In the genomic region with DNA sequence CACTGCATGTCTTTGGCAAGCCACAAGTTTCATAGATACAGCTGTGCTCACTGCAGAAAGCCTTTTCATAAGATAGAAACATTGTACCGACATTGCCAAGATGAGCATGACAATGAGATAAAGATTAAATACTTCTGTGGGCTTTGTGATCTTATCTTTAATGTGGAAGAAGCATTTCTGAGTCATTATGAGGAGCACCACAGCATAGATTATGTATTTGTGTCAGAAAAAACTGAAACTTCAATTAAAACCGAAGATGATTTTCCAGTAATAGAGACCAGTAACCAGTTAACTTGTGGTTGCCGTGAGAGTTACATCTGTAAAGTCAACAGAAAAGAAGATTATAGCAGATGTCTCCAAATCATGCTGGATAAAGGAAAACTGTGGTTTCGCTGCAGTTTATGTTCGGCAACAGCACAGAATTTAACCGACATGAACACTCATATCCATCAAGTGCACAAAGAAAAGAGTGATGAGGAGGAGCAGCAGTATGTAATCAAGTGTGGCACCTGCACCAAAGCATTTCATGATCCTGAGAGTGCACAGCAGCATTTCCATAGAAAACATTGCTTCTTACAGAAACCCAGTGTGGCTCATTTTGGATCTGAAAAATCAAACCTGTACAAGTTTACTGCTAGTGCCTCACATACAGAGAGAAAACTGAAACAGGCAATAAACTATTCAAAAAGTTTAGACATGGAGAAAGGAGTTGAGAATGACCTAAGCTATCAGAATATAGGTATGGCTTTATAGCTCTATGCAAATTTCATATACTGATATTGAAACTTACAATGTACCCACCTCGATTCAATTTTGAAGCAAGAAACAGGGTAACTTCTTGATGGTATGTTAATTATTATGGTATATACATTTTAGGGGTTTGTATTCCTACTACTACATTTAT, we compare ENCODE assay signal across 22 cellular contexts. TPM values are rescaled to one million over a fixed set of nuclear protein-coding genes. Genes with fewer than 3 reads are reported as not detected.
A peak's percentile ranks its signal among the peaks of the same experiment; 100 is the strongest.
DNase-seq lines count a peak whose midpoint lies in the region; ATAC-seq and TF ChIP-seq lines count a peak whose summit lies in the region.
"Had no signal": no experiment of that assay in that cellular context is flagged by ENCODE, and none has a peak within 500 bp of the region (broad histone marks: within the 10 kb centered on the region; RNA-seq: fewer than 3 reads in every experiment).

No MANE protein-coding gene starts in this region.

- H3K27me3 ChIP-seq in SK-N-SH (ENCODE audit: insufficient read depth) (no peaks in the 10 kb centered on the region), MG63 (no peaks in the 10 kb centered on the region)
- H3K27me3 ChIP-seq: adrenal gland, cardiac muscle cell, left lung, Peyer's patch, SJCRH30, stomach, transverse colon had no signal

- TF ChIP-seq RAD21 in SK-N-SH (IDR thresholded peaks at IDR 0.05; ENCODE audit: low read length), result no peak

- H3K4me1 Mint-ChIP-seq in natural killer cell treated with Interleukin-12 subunit alpha and Interleukin-12 subunit beta and Interleukin-15 and Interleukin-18, amount 100 ng/mL, for 72 hours (ENCODE audit: low read depth in 2 of 2), result peaks cover 0 to 6% of the 10 kb centered on the region in 2 donors
- H3K4me1 Mint-ChIP-seq in natural killer cell, result no peaks in the 10 kb centered on the region
- peaks cover 15% of the 10 kb centered on the region for H3K4me1 Mint-ChIP-seq in activated naive CD8-positive, alpha-beta T cell (ENCODE audit: low read depth)
- peaks cover 14% of the 10 kb centered on the region for H3K4me1 Mint-ChIP-seq in stimulated activated naive CD8-positive, alpha-beta T cell treated with anti-CD3 and anti-CD28 coated beads, Interleukin-15, amount 100 ng/mL, for 72 hours
- H3K4me1 Mint-ChIP-seq: H9, immature natural killer cell, WTC11 had no signal

- no peaks in the 10 kb centered on the region for H3K9me2 ChIP-seq in SK-N-SH

- no peak for DNase-seq in natural killer cell treated with Interleukin-12 subunit alpha and Interleukin-12 subunit beta and Interleukin-15 and Interleukin-18, amount 100 ng/mL, for 72 hours (ENCODE audit: low spot score)
- no peak for DNase-seq in natural killer cell
- no peak for DNase-seq in SK-N-SH
- no peak for DNase-seq in stimulated activated naive CD8-positive, alpha-beta T cell treated with anti-CD3 and anti-CD28 coated beads, Interleukin-15, amount 100 ng/mL, for 72 hours
- no peak for DNase-seq in NCI-H1417 treated with DMSO at 0.1 percent for 48 hours (lab: John Stamatoyannopoulos, UW)
- no peak for DNase-seq in MG63
- DNase-seq: adrenal gland; CD8-positive, alpha-beta memory T cell; dermis blood vessel endothelial cell; DMS79 treated with DMSO at 0.1 percent for 48 hours; H9; immature natural killer cell; left lung; NCI-H1105 treated with DMSO at 0.1 percent for 48 hours; Peyer's patch; SJCRH30; stomach; transverse colon had no signal

- H3K9me3 Mint-ChIP-seq in natural killer cell treated with Interleukin-12 subunit alpha and Interleukin-12 subunit beta and Interleukin-15 and Interleukin-18, amount 100 ng/mL, for 72 hours, result no peaks in the 10 kb centered on the region
- H3K9me3 Mint-ChIP-seq in natural killer cell, result no peaks in the 10 kb centered on the region
- no peaks in the 10 kb centered on the region for H3K9me3 Mint-ChIP-seq in activated naive CD8-positive, alpha-beta T cell (ENCODE audit: low read depth)
- no peaks in the 10 kb centered on the region for H3K9me3 Mint-ChIP-seq in stimulated activated naive CD8-positive, alpha-beta T cell treated with anti-CD3 and anti-CD28 coated beads, Interleukin-15, amount 100 ng/mL, for 72 hours
- H3K9me3 Mint-ChIP-seq: CD8-positive, alpha-beta memory T cell; H9; immature natural killer cell; WTC11 had no signal

- WGBS in SK-N-SH (ENCODE audit: low lambda C conversion rate), result 79% methylated on average over 7 of the region's 7 CpGs

- H3F3A ChIP-seq in SK-N-SH (replicated peaks; ENCODE audit: insufficient read depth), result peaks cover 7% of the 10 kb centered on the region

- TF ChIP-seq EP300 in SK-N-SH (IDR thresholded peaks at IDR 0.05; ENCODE audit: borderline replicate concordance in 1 of 2, low read depth in 1 of 2, low read length in 1 of 2), result 0 out of 4 replicates have a peak, but pooled peaks of 1 of the 2 experiments have one; percentile 13

- H3K27ac Mint-ChIP-seq in natural killer cell treated with Interleukin-12 subunit alpha and Interleukin-12 subunit beta and Interleukin-15 and Interleukin-18, amount 100 ng/mL, for 72 hours, result peak overlapping the region in 1 of 2 donors; percentile 11
- peak overlapping the region in 1 of 2 donors; percentile 36 for H3K27ac Mint-ChIP-seq in natural killer cell
- peak overlapping the region; percentile 77 for H3K27ac Mint-ChIP-seq in activated naive CD8-positive, alpha-beta T cell
- peak overlapping the region; percentile 81 to 85 for H3K27ac Mint-ChIP-seq in stimulated activated naive CD8-positive, alpha-beta T cell treated with anti-CD3 and anti-CD28 coated beads, Interleukin-15, amount 100 ng/mL, for 72 hours
- H3K27ac Mint-ChIP-seq: WTC11 had no signal

- intact Hi-C loops in natural killer cell (cut with micrococcal nuclease), result no loop called here

- H3K4me1 ChIP-seq in SK-N-SH (ENCODE audit: control insufficient read depth in 1 of 2, insufficient read depth in 2 of 2, low read depth in 1 of 2, low read length in 1 of 2), result no peaks in the 10 kb centered on the region
- H3K4me1 ChIP-seq: adrenal gland, left lung, Peyer's patch, SJCRH30, stomach, transverse colon had no signal

- peak overlapping the region; percentile 14 for H3K4me3 Mint-ChIP-seq in natural killer cell treated with Interleukin-12 subunit alpha and Interleukin-12 subunit beta and Interleukin-15 and Interleukin-18, amount 100 ng/mL, for 72 hours
- H3K4me3 Mint-ChIP-seq in natural killer cell, result no peak overlapping the region
- H3K4me3 Mint-ChIP-seq in activated naive CD8-positive, alpha-beta T cell, result no peak overlapping the region
- no peak overlapping the region for H3K4me3 Mint-ChIP-seq in stimulated activated naive CD8-positive, alpha-beta T cell treated with anti-CD3 and anti-CD28 coated beads, Interleukin-15, amount 100 ng/mL, for 72 hours
- H3K4me3 Mint-ChIP-seq: CD8-positive, alpha-beta memory T cell; H9; immature natural killer cell; WTC11 had no signal

- CTCF ChIA-PET in SK-N-SH (lab: Yijun Ruan, JAX), result no interaction called here

- no peak overlapping the region for H3K4me3 ChIP-seq in SK-N-SH (ENCODE audit: low read depth in 2 of 2, low read length in 1 of 2)
- H3K4me3 ChIP-seq in MG63, result no peak overlapping the region
- H3K4me3 ChIP-seq: adrenal gland, cardiac muscle cell, left lung, Peyer's patch, SJCRH30, stomach, transverse colon had no signal

- H3K36me3 ChIP-seq in SK-N-SH (replicated peaks in 1 of 2; ENCODE audit: control insufficient read depth in 1 of 2, insufficient read depth in 2 of 2, low read length in 1 of 2), result peaks cover 48 to 69% of the 10 kb centered on the region in 2 experiments
- H3K36me3 ChIP-seq in MG63, result peaks cover 10% of the 10 kb centered on the region

- H3K36me3 Mint-ChIP-seq in natural killer cell treated with Interleukin-12 subunit alpha and Interleukin-12 subunit beta and Interleukin-15 and Interleukin-18, amount 100 ng/mL, for 72 hours, result peaks cover 29% of the 10 kb centered on the region
- H3K36me3 Mint-ChIP-seq in natural killer cell, result peaks cover 22% of the 10 kb centered on the region
- H3K36me3 Mint-ChIP-seq in activated naive CD8-positive, alpha-beta T cell, result peaks cover 28% of the 10 kb centered on the region

- POLR2A ChIA-PET in SK-N-SH (lab: Yijun Ruan, JAX), result no interaction called here

- peaks cover 4% of the 10 kb centered on the region; the same call in 1 of the 2 replicates for H3K79me2 ChIP-seq in SK-N-SH (ENCODE audit: insufficient read depth)

- TF ChIP-seq CTCF in natural killer cell (IDR thresholded peaks at IDR 0.05), result no peak
- TF ChIP-seq CTCF in SK-N-SH (IDR thresholded peaks at IDR 0.05), result no peak

- no peaks in the 10 kb centered on the region for H3K27me3 Mint-ChIP-seq in natural killer cell treated with Interleukin-12 subunit alpha and Interleukin-12 subunit beta and Interleukin-15 and Interleukin-18, amount 100 ng/mL, for 72 hours
- H3K27me3 Mint-ChIP-seq in natural killer cell (ENCODE audit: low read depth in 2 of 2), result no peaks in the 10 kb centered on the region
- H3K27me3 Mint-ChIP-seq in activated naive CD8-positive, alpha-beta T cell, result no peaks in the 10 kb centered on the region
- no peaks in the 10 kb centered on the region for H3K27me3 Mint-ChIP-seq in stimulated activated naive CD8-positive, alpha-beta T cell treated with anti-CD3 and anti-CD28 coated beads, Interleukin-15, amount 100 ng/mL, for 72 hours
- H3K27me3 Mint-ChIP-seq: CD8-positive, alpha-beta memory T cell had no signal

- peak in 1 of 2 donors; percentile 56 for ATAC-seq in natural killer cell treated with Interleukin-12 subunit alpha and Interleukin-12 subunit beta and Interleukin-15 and Interleukin-18, amount 100 ng/mL, for 72 hours
- ATAC-seq in natural killer cell, result no peak
- ATAC-seq in stimulated activated naive CD8-positive, alpha-beta T cell treated with anti-CD3 and anti-CD28 coated beads, Interleukin-15, amount 100 ng/mL, for 72 hours, result peak; percentile 48
- ATAC-seq: left lung, sciatic nerve, WTC11 had no signal

- no peaks in the 10 kb centered on the region for H4K20me1 ChIP-seq in SK-N-SH (ENCODE audit: insufficient read depth)

- no peak overlapping the region for H2AFZ ChIP-seq in SK-N-SH (ENCODE audit: low read depth)

- peak overlapping the region in 1 of 2 experiments; percentile 25; a peak in 1 of 4 replicates for H3K27ac ChIP-seq in SK-N-SH (ENCODE audit: low read depth in 2 of 2, low read length in 1 of 2)
- H3K27ac ChIP-seq: adrenal gland, cardiac muscle cell, left lung, Peyer's patch, SJCRH30, stomach, transverse colon had no signal

- H3K9me3 ChIP-seq in SK-N-SH, result no peaks in the 10 kb centered on the region
- no peaks in the 10 kb centered on the region for H3K9me3 ChIP-seq in MG63
- H3K9me3 ChIP-seq: adrenal gland, left lung, Peyer's patch, SJCRH30, stomach, transverse colon had no signal

- H3K9ac ChIP-seq in SK-N-SH, result no peak overlapping the region

- no peak overlapping the region for H3K4me2 ChIP-seq in SK-N-SH

RNA-seq across cellular contexts. Expression of a gene that starts 23.9 kb away (rescaled TPM):
- 1 to 10 TPM; 3.3 to 6.9 TPM for total RNA-seq in natural killer cell treated with Interleukin-12 subunit alpha and Interleukin-12 subunit beta and Interleukin-15 and Interleukin-18, amount 100 ng/mL, for 72 hours
- 1 to 10 TPM; 2.8 to 3.6 (median 3.2) TPM for total RNA-seq in natural killer cell
- 5.3 and 7.7 TPM in 2 replicates for polyA plus RNA-seq in SK-N-SH (2012; rRNA removed)
- polyA plus RNA-seq in SK-N-SH (2012; cell fraction: cytosol; rRNA removed), result 9.7 and 11.3 TPM in 2 replicates
- 2.6 and 4.6 TPM in 2 replicates for polyA plus RNA-seq in SK-N-SH (2012; cell fraction: nucleus; rRNA removed)
- 12.3 and 14.3 TPM in 2 replicates for total RNA-seq in MG63 (2014; rRNA removed; shearing (Covaris generic); ENCODE audit: low replicate concordance)

RNA-seq across cellular contexts. Expression of a gene that starts 58.2 kb away (rescaled TPM):
- total RNA-seq in natural killer cell treated with Interleukin-12 subunit alpha and Interleukin-12 subunit beta and Interleukin-15 and Interleukin-18, amount 100 ng/mL, for 72 hours, result 10 to 100 TPM; 53.8 to 81.2 TPM
- total RNA-seq in natural killer cell, result 100 to 1,000 TPM; 121 to 131 (median 122) TPM
- polyA plus RNA-seq in SK-N-SH (2012; rRNA removed), result 8.5 and 11.1 TPM in 2 replicates
- polyA plus RNA-seq in SK-N-SH (2012; cell fraction: cytosol; rRNA removed), result 9.4 and 9.8 TPM in 2 replicates
- 17.4 and 24.1 TPM in 2 replicates for polyA plus RNA-seq in SK-N-SH (2012; cell fraction: nucleus; rRNA removed)
- 16.9 and 19.2 TPM in 2 replicates for total RNA-seq in MG63 (2014; rRNA removed; shearing (Covaris generic); ENCODE audit: low replicate concordance)
